In genomic region chr6:151390276-151391020, GRCh38 we compare ENCODE assay signal across 8 cellular contexts. TPM values are rescaled to one million over a fixed set of nuclear protein-coding genes. Genes with fewer than 3 reads are reported as not detected.
DNase-seq lines count a peak whose midpoint lies in the region; ATAC-seq and TF ChIP-seq lines count a peak whose summit lies in the region.

No MANE protein-coding gene starts in this region.

- DNase-seq in DMS53 (lab: John Stamatoyannopoulos, UW) = peak; percentile 98
- DNase-seq in KG1 (lab: John Stamatoyannopoulos, UW) = peak; percentile 96
- DNase-seq in activated T-cell treated with anti-CD3 and anti-CD28 coated beads, Interleukin-2, amount 50 U/mL, for 72 hours = peak; percentile 99
- peak; percentile 88 for DNase-seq in esophagus squamous epithelium (lab: John Stamatoyannopoulos, UW)
- peak; percentile 99 for DNase-seq in myocyte (ENCODE audit: low read depth)
- DNase-seq in stimulated activated CD8-positive, alpha-beta memory T cell treated with anti-CD3 and anti-CD28 coated beads, Interleukin-7, amount 100 ng/mL, for 4 hours (ENCODE audit: low read depth in 2 of 2) = peak; percentile 93 to 99

- H3K4me3 ChIP-seq in esophagus squamous epithelium = peak overlapping the region; percentile 85 to 99 (median 90)

- no peaks in the 10 kb centered on the region for H3K9me3 ChIP-seq in esophagus squamous epithelium

- H3K4me3 Mint-ChIP-seq in activated T-cell treated with anti-CD3 and anti-CD28 coated beads, Interleukin-2, amount 50 U/mL, for 72 hours = peak overlapping the region; percentile 70 to 97

- peaks cover 8 to 10% of the 10 kb centered on the region in 2 donors for H3K36me3 Mint-ChIP-seq in activated T-cell treated with anti-CD3 and anti-CD28 coated beads, Interleukin-2, amount 50 U/mL, for 72 hours (ENCODE audit: insufficient read depth in 2 of 2)

- peak overlapping the region; percentile 98 to 100 (median 99) for H3K27ac ChIP-seq in esophagus squamous epithelium

- peaks cover 56% of the 10 kb centered on the region for H3K4me1 Mint-ChIP-seq in activated T-cell treated with anti-CD3 and anti-CD28 coated beads, Interleukin-2, amount 50 U/mL, for 72 hours (ENCODE audit: low read depth)

- H3K9me3 Mint-ChIP-seq in activated T-cell treated with anti-CD3 and anti-CD28 coated beads, Interleukin-2, amount 50 U/mL, for 72 hours = no peaks in the 10 kb centered on the region

- H3K36me3 ChIP-seq in esophagus squamous epithelium = no peaks in the 10 kb centered on the region

- peak; percentile 80 for ATAC-seq in GM21737 (IDR thresholded peaks at IDR 0.05; ENCODE audit: unreplicated experiment)
- peak; percentile 83 to 84 for ATAC-seq in activated T-cell treated with anti-CD3 and anti-CD28 coated beads, Interleukin-2, amount 50 U/mL, for 72 hours (replicated peaks in 1 of 2)

- no peaks in the 10 kb centered on the region for H3K27me3 Mint-ChIP-seq in activated T-cell treated with anti-CD3 and anti-CD28 coated beads, Interleukin-2, amount 50 U/mL, for 72 hours (ENCODE audit: low read depth)

- peaks cover 20 to 59% (median 24%) of the 10 kb centered on the region in 3 donors for H3K4me1 ChIP-seq in esophagus squamous epithelium

- intact Hi-C loops in esophagus squamous epithelium (cut with DNase I) = loop anchor here (10.0 kb wide), 1 partner anchor 54 kb away; no protein-coding TSS in a partner anchor

- H3K27ac Mint-ChIP-seq in activated T-cell treated with anti-CD3 and anti-CD28 coated beads, Interleukin-2, amount 50 U/mL, for 72 hours = no peak overlapping the region

- WGBS in esophagus squamous epithelium, 2 donors = no CpG with 5 or more reads among the region's 105 CpGs

- TF ChIP-seq POLR2A in esophagus squamous epithelium (IDR thresholded peaks at IDR 0.05) = peak in 2 of 4 donors; percentile 42 to 64

- H3K27me3 ChIP-seq in esophagus squamous epithelium = no peaks in the 10 kb centered on the region

- TF ChIP-seq CTCF in esophagus squamous epithelium (IDR thresholded peaks at IDR 0.05) = no peak

TF ChIP-seq in PFSK-1, 5 proteins besides CTCF, POLR2A, EP300 and RAD21:
- peak; percentile 90; the same call in 1 of the 2 replicates for TF ChIP-seq POLR2AphosphoS5 (IDR thresholded peaks at IDR 0.05; ENCODE audit: low read depth, low read length)
- TF ChIP-seq FOXP2 (optimal IDR thresholded peaks at IDR 0.05; ENCODE audit: borderline replicate concordance, extremely low read depth, extremely low read length, insufficient read depth) = peak; percentile 96
- TF ChIP-seq TAF1 (IDR thresholded peaks at IDR 0.05; ENCODE audit: borderline replicate concordance, insufficient read depth, low read length) = peak; percentile 55; the same call in 1 of the 2 replicates
- peak; percentile 38; the same call in 1 of the 2 replicates for TF ChIP-seq SIN3A (IDR thresholded peaks at IDR 0.05; ENCODE audit: borderline replicate concordance, insufficient read depth, low read length)
- peak in 1 of 2 experiments; percentile 36; a peak in 2 of 4 replicates for TF ChIP-seq REST (IDR thresholded peaks at IDR 0.05; ENCODE audit: insufficient read depth in 1 of 2, low read depth in 2 of 2, low read length in 2 of 2)

RNA-seq across cellular contexts. Expression of gene ZBTB2, which starts 0.9 kb away (rescaled TPM):
- polyA plus RNA-seq in PFSK-1 (2012; ENCODE audit: insufficient read length, low read depth) = 25.0 TPM
- 10 to 100 TPM; 24.3 to 27.7 TPM for total RNA-seq in activated T-cell treated with anti-CD3 and anti-CD28 coated beads, Interleukin-2, amount 50 U/mL, for 72 hours
- total RNA-seq in esophagus squamous epithelium = 10 to 100 TPM in 1 of 4 donors, 1 to 10 TPM in 3; 4.2 to 11.3 (median 7.4) TPM
- 8.3 and 10.0 TPM in 2 replicates for total RNA-seq in myocyte
- polyA plus RNA-seq in myocyte (2012) = 6.2 TPM

Comparison
In these comparisons a context has a peak if more than half of its experiments do, and no peak if none do; other contexts are left out.
1. Peak in every context shown above with its lines: DNase-seq, ATAC-seq, H3K4me3 ChIP-seq and H3K27ac ChIP-seq.